Comparison of ENCODE assay signal across 1 cellular context in genomic region chr17:39667262-39668140, GRCh38.
TF ChIP-seq lines count a peak whose summit lies in the region.

No MANE protein-coding gene starts in this region.

TF ChIP-seq in neural cell, 6 proteins besides CTCF, POLR2A, EP300 and RAD21 (continued from another document):
- no peak for TF ChIP-seq REST (IDR thresholded peaks at IDR 0.05; ENCODE audit: borderline replicate concordance)
